15 cellular contexts compared by ENCODE assay signal in the genomic region with DNA sequence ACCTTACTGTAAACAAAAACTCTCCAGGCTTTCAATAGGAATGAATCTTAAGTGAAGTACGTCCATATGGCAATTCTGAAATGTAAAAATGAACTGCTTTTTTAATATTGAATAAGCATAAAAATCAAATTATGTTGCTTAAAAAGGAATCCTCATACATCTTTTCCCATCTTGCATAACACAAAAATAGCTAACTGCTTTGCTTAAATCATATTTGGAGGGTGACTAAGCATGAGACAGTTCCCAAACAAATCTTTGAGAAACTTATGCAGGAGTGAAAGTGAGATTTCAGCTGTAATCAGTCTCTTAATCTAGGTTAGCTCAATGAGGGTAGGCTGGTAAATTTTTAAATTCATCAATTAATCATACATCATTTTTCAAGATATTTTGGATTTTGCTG.
DNase-seq lines count a peak whose midpoint lies in the region; ATAC-seq, FAIRE-seq and TF ChIP-seq lines count a peak whose summit lies in the region.
"Had no signal": no experiment of that assay in that cellular context is flagged by ENCODE, and none has a peak within 500 bp of the region (broad histone marks: within the 10 kb centered on the region; RNA-seq: fewer than 3 reads in every experiment).

No MANE protein-coding gene starts in this region.

- H3K4me3 Mint-ChIP-seq in activated T-cell treated with anti-CD3 and anti-CD28 coated beads, Interleukin-2, amount 50 U/mL, for 4 hours = no peak overlapping the region
- H3K4me3 Mint-ChIP-seq: GM23338 had no signal

- peak; percentile 40 for FAIRE-seq in GM19239 (lab: Jason Lieb, UNC)

- no peaks in the 10 kb centered on the region for H3K27me3 Mint-ChIP-seq in activated T-cell treated with anti-CD3 and anti-CD28 coated beads, Interleukin-2, amount 50 U/mL, for 4 hours (ENCODE audit: low read depth)

- no peak for TF ChIP-seq CTCF in foreskin keratinocyte (conservative IDR thresholded peaks at IDR 0.05)

- ATAC-seq in foreskin keratinocyte (peak; percentile 49), HG03039 (IDR thresholded peaks at IDR 0.05; ENCODE audit: unreplicated experiment) (no peak), HG02870 (IDR thresholded peaks at IDR 0.05; ENCODE audit: unreplicated experiment) (no peak)
- ATAC-seq in activated T-cell treated with anti-CD3 and anti-CD28 coated beads, Interleukin-2, amount 50 U/mL, for 4 hours = no peak
- ATAC-seq: GM23338, Panc1 had no signal

- H3K36me3 Mint-ChIP-seq in activated T-cell treated with anti-CD3 and anti-CD28 coated beads, Interleukin-2, amount 50 U/mL, for 4 hours (ENCODE audit: insufficient read depth) = peaks cover 4% of the 10 kb centered on the region

- no peak overlapping the region for H3K27ac ChIP-seq in foreskin keratinocyte

- no peaks in the 10 kb centered on the region for H3K4me1 Mint-ChIP-seq in activated T-cell treated with anti-CD3 and anti-CD28 coated beads, Interleukin-2, amount 50 U/mL, for 4 hours (ENCODE audit: low read depth)

- H3K27me3 ChIP-seq in foreskin keratinocyte = no peaks in the 10 kb centered on the region

- no peaks in the 10 kb centered on the region for H3K9me3 Mint-ChIP-seq in activated T-cell treated with anti-CD3 and anti-CD28 coated beads, Interleukin-2, amount 50 U/mL, for 4 hours
- H3K9me3 Mint-ChIP-seq: GM23338 had no signal

- DNase-seq in GM19239 (ENCODE audit: insufficient read length, low spot score) = no peak
- peak; percentile 76 for DNase-seq in amniotic epithelial cell (ENCODE audit: low read depth)
- peak; percentile 22 to 58 for DNase-seq in foreskin keratinocyte
- peak; percentile 45 for DNase-seq in stromal cell of bone marrow (ENCODE audit: low read depth)
- DNase-seq in activated T-cell treated with anti-CD3 and anti-CD28 coated beads, Interleukin-2, amount 50 U/mL, for 4 hours = no peak
- DNase-seq: activated CD4-positive, alpha-beta T cell treated with anti-CD3 and anti-CD28 coated beads, Interleukin-2, amount 50 U/mL, for 1 hour; Caco-2; Karpas-422; NCI-H1694 treated with DMSO at 0.1 percent for 48 hours; NCI-H526 treated with DMSO at 0.1 percent for 48 hours; stimulated activated CD4-positive, alpha-beta T cell treated with anti-CD3 and anti-CD28 coated beads, Interleukin-2, amount 100 ng/mL, for 48 hours had no signal

- H3K4me1 ChIP-seq in foreskin keratinocyte = peaks cover 3% of the 10 kb centered on the region

Comparison
In these comparisons a context has a peak if more than half of its experiments do, and no peak if none do; other contexts are left out.
1. DNase-seq: peak in amniotic epithelial cell (single experiment), foreskin keratinocyte (2 of 2) and stromal cell of bone marrow (single experiment); none in GM19239 (single experiment) and activated T-cell treated with anti-CD3 and anti-CD28 coated beads, Interleukin-2, amount 50 U/mL, for 4 hours (single experiment).